17 cellular contexts compared by ENCODE assay signal in the genomic region with DNA sequence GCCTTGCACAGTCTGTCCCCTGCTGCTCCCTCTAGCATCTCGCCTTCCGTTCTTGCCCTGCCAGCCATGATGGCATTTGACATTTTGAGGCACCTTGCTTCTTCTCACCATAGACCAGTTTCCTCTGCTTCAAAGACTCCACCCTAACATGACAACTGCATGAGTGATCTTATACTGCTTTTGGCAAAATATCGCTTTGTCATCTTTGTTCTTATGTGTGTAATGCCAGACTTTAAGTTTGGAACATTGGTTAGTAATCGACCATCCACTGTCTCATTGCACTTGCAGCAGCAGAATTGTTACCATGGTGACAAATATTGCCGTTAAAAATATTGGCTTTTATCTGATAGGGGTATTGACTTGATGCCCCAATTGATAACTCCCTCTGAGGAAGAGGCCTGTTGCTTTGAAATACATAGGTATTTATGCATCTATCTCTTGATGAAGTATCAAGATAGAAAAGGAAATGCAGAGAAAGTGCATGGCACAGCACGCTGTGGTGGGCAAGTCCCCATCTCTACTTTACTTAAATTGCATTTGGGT. TPM values are rescaled to one million over a fixed set of nuclear protein-coding genes. Genes with fewer than 3 reads are reported as not detected.
DNase-seq lines count a peak whose midpoint lies in the region; ATAC-seq and TF ChIP-seq lines count a peak whose summit lies in the region.
"Had no signal": no experiment of that assay in that cellular context is flagged by ENCODE, and none has a peak within 500 bp of the region (broad histone marks: within the 10 kb centered on the region; RNA-seq: fewer than 3 reads in every experiment).

No MANE protein-coding gene starts in this region.

- H3K27me3 ChIP-seq in CD4-positive, alpha-beta T cell (ENCODE audit: control insufficient read depth, insufficient read depth, low read length): no peaks in the 10 kb centered on the region
- H3K27me3 ChIP-seq: ascending aorta had no signal

- CTCF ChIA-PET in CD4-positive, alpha-beta T cell (lab: Charles Lee): interaction anchor here (0.7 to 1.0 kb wide), 3 partner anchors 10 to 37 kb away, joined by 3 to 4 read pairs (median 4); no protein-coding TSS in a partner anchor
- CTCF ChIA-PET in T-cell (lab: Charles Lee) (interaction anchor here in 1 of 2 donors (1.0 kb wide), 2 partner anchors 10 to 12 kb away, joined by 3 to 4 read pairs; no protein-coding TSS in a partner anchor), MCF 10A (lab: Yijun Ruan, JAX) (no interaction called here)

- H3K9me3 ChIP-seq in CD4-positive, alpha-beta T cell (ENCODE audit: control insufficient read depth, low read length): no peaks in the 10 kb centered on the region
- H3K9me3 ChIP-seq: ascending aorta, left ventricle myocardium inferior had no signal

- intact Hi-C loops in CD4-positive, alpha-beta T cell (cut with DNase I, micrococcal nuclease): loop anchor here in 1 of 2 experiments (1.0 to 5.0 kb wide), 3 partner anchors 13 to 168 kb away; no protein-coding TSS in a partner anchor
- intact Hi-C loops in MCF 10A (cut with micrococcal nuclease): no loop called here

- BruUV-seq in MCF 10A (replicated peaks; lab: Mats Ljungman, UMichigan): no TSS peak

- no peak for TF ChIP-seq CTCF in CD4-positive, alpha-beta T cell (IDR thresholded peaks at IDR 0.05)
- TF ChIP-seq CTCF in MCF 10A (IDR thresholded peaks at IDR 0.05; ENCODE audit: unreplicated experiment): no peak

- ATAC-seq in CD4-positive, alpha-beta T cell (ENCODE audit: poor library complexity): peak; percentile 80
- ATAC-seq in T-cell (replicated peaks in 1 of 4): peak; percentile 80 to 84 (median 82)
- peak; percentile 88 for ATAC-seq in activated T-cell treated with anti-CD3 and anti-CD28 coated beads, Interleukin-2, amount 50 U/mL, for 4 hours
- no peak for ATAC-seq in HG02973 (IDR thresholded peaks at IDR 0.05; ENCODE audit: unreplicated experiment)

- peak overlapping the region; percentile 54 for H3K4me3 Mint-ChIP-seq in CD4-positive, alpha-beta T cell
- H3K4me3 Mint-ChIP-seq in T-cell: peak overlapping the region; percentile 0 to 55 (median 9)
- H3K4me3 Mint-ChIP-seq in activated T-cell treated with anti-CD3 and anti-CD28 coated beads, Interleukin-2, amount 50 U/mL, for 4 hours: peak overlapping the region; percentile 59
- no peak overlapping the region for H3K4me3 Mint-ChIP-seq in MCF 10A (ENCODE audit: unreplicated experiment)

- H3K36me3 Mint-ChIP-seq in CD4-positive, alpha-beta T cell (ENCODE audit: low read depth): no peaks in the 10 kb centered on the region
- H3K36me3 Mint-ChIP-seq in T-cell: no peaks in the 10 kb centered on the region
- H3K36me3 Mint-ChIP-seq in activated T-cell treated with anti-CD3 and anti-CD28 coated beads, Interleukin-2, amount 50 U/mL, for 4 hours (ENCODE audit: insufficient read depth): no peaks in the 10 kb centered on the region
- no peaks in the 10 kb centered on the region for H3K36me3 Mint-ChIP-seq in MCF 10A (ENCODE audit: insufficient read depth, unreplicated experiment)

- peak overlapping the region; percentile 79 for H3K27ac ChIP-seq in CD4-positive, alpha-beta T cell (ENCODE audit: low read depth, low read length)
- H3K27ac ChIP-seq: ascending aorta, epithelial cell of prostate, left ventricle myocardium inferior had no signal

- H3K27ac Mint-ChIP-seq in CD4-positive, alpha-beta T cell: peak overlapping the region; percentile 65
- H3K27ac Mint-ChIP-seq in T-cell (peak overlapping the region; percentile 87 to 88), MCF 10A (ENCODE audit: low read depth, unreplicated experiment) (no peak overlapping the region)

- H3K27me3 Mint-ChIP-seq in CD4-positive, alpha-beta T cell: no peaks in the 10 kb centered on the region
- no peaks in the 10 kb centered on the region for H3K27me3 Mint-ChIP-seq in T-cell
- H3K27me3 Mint-ChIP-seq in activated T-cell treated with anti-CD3 and anti-CD28 coated beads, Interleukin-2, amount 50 U/mL, for 4 hours (ENCODE audit: low read depth): no peaks in the 10 kb centered on the region
- H3K27me3 Mint-ChIP-seq in MCF 10A (ENCODE audit: insufficient read depth, unreplicated experiment): no peaks in the 10 kb centered on the region

- H3K4me1 Mint-ChIP-seq in CD4-positive, alpha-beta T cell (ENCODE audit: low read depth): peaks cover 69% of the 10 kb centered on the region
- H3K4me1 Mint-ChIP-seq in T-cell (peaks cover 61 to 81% (median 72%) of the 10 kb centered on the region in 3 donors), MCF 10A (ENCODE audit: insufficient read depth, unreplicated experiment) (no peaks in the 10 kb centered on the region)
- H3K4me1 Mint-ChIP-seq in activated T-cell treated with anti-CD3 and anti-CD28 coated beads, Interleukin-2, amount 50 U/mL, for 4 hours (ENCODE audit: low read depth): peaks cover 69% of the 10 kb centered on the region

- DNase-seq in CD4-positive, alpha-beta T cell: peak in 7 of 10 experiments; percentile 23 to 47 (median 43)
- DNase-seq in T-cell (peak in 26 of 34 experiments; percentile 11 to 58 (median 27)), SIG-M5 (lab: John Stamatoyannopoulos, UW) (no peak), MCF 10A (ENCODE audit: unreplicated experiment) (no peak), SIG-M5 treated with dmso at 0.1 percent for 504 hours (lab: John Stamatoyannopoulos, UW; ENCODE audit: unreplicated experiment) (no peak)
- no peak for DNase-seq in activated T-cell treated with anti-CD3 and anti-CD28 coated beads, Interleukin-2, amount 50 U/mL, for 4 hours
- peak; percentile 41 for DNase-seq in effector CD4-positive, alpha-beta T cell
- DNase-seq: Kasumi-1, left ventricle myocardium inferior, NCI-H1417 treated with DMSO at 0.1 percent for 48 hours, NCI-H446, Right ventricle myocardium superior had no signal

- H3K9me3 Mint-ChIP-seq in CD4-positive, alpha-beta T cell: no peaks in the 10 kb centered on the region
- peaks cover 0 to 4% (median 0%) of the 10 kb centered on the region in 3 donors for H3K9me3 Mint-ChIP-seq in T-cell
- H3K9me3 Mint-ChIP-seq in activated T-cell treated with anti-CD3 and anti-CD28 coated beads, Interleukin-2, amount 50 U/mL, for 4 hours: no peaks in the 10 kb centered on the region
- H3K9me3 Mint-ChIP-seq in MCF 10A (ENCODE audit: unreplicated experiment): peaks cover 14% of the 10 kb centered on the region

- POLR2A ChIA-PET in CD4-positive, alpha-beta T cell (lab: Charles Lee): interaction anchor here (0.6 to 0.8 kb wide), 3 partner anchors 13 to 168 kb away, joined by 5 read pairs; a partner anchor contains a TSS
- POLR2A ChIA-PET in T-cell (lab: Charles Lee): no interaction called here
- POLR2A ChIA-PET in MCF 10A (lab: Yijun Ruan, JAX): no interaction called here

RNA-seq across cellular contexts. Expression of a gene that starts 6.8 kb away (rescaled TPM):
- total RNA-seq in CD4-positive, alpha-beta T cell: not detected
- not detected for total RNA-seq in T-cell
- under 1 TPM; 0.18 to 0.25 (median 0.22) TPM for total RNA-seq in activated T-cell treated with anti-CD3 and anti-CD28 coated beads, Interleukin-2, amount 50 U/mL, for 4 hours
- total RNA-seq in MCF 10A (2022): not detected in 2 replicates
- total RNA-seq: ascending aorta, left ventricle myocardium inferior, myocyte, Right ventricle myocardium superior, subcutaneous adipose tissue had no signal

RNA-seq across cellular contexts. Expression of a gene that starts 16.6 kb away (rescaled TPM):
- total RNA-seq in CD4-positive, alpha-beta T cell: 1 to 10 TPM; 7.0 to 8.7 TPM
- 10 to 100 TPM in 3 of 5 donors, 1 to 10 TPM in 2; 5.7 to 14.9 (median 13.1) TPM for total RNA-seq in T-cell
- 1 to 10 TPM; 7.5 to 9.3 (median 9.1) TPM for total RNA-seq in activated T-cell treated with anti-CD3 and anti-CD28 coated beads, Interleukin-2, amount 50 U/mL, for 4 hours
- 14.7 and 16.9 TPM in 2 replicates for total RNA-seq in MCF 10A (2022)

RNA-seq across cellular contexts. Expression of a gene that starts 21.4 kb away (rescaled TPM):
- total RNA-seq in CD4-positive, alpha-beta T cell: 100 to 1,000 TPM; 289 to 292 TPM
- total RNA-seq in T-cell (100 to 1,000 TPM; 286 to 466 (median 338) TPM), MCF 10A (2022) (not detected in 2 replicates)
- 100 to 1,000 TPM; 227 to 260 (median 249) TPM for total RNA-seq in activated T-cell treated with anti-CD3 and anti-CD28 coated beads, Interleukin-2, amount 50 U/mL, for 4 hours
- total RNA-seq: myocyte had no signal

RNA-seq across cellular contexts. Expression of a gene that starts 50.4 kb away (rescaled TPM):
- 1 to 10 TPM; 1.4 to 1.8 TPM for total RNA-seq in CD4-positive, alpha-beta T cell
- total RNA-seq in T-cell (1 to 10 TPM; 2.2 to 4.6 (median 3.2) TPM), MCF 10A (2022) (0.17 TPM in 1 of 2 replicates, not detected in the other)
- 1 to 10 TPM; 3.4 to 8.9 (median 4.4) TPM for total RNA-seq in activated T-cell treated with anti-CD3 and anti-CD28 coated beads, Interleukin-2, amount 50 U/mL, for 4 hours

Comparison
In these comparisons a context has a peak if more than half of its experiments do, and no peak if none do; other contexts are left out.
1. DNase-seq: peak in CD4-positive, alpha-beta T cell (7 of 10), T-cell (26 of 34) and effector CD4-positive, alpha-beta T cell (single experiment); none in activated T-cell treated with anti-CD3 and anti-CD28 coated beads, Interleukin-2, amount 50 U/mL, for 4 hours (single experiment), SIG-M5 (single experiment), MCF 10A (single experiment) and SIG-M5 treated with dmso at 0.1 percent for 504 hours (single experiment).
2. RNA of a gene that starts 21.4 kb away (total RNA-seq): 286 to 466 TPM in T-cell, 289 to 292 TPM in CD4-positive, alpha-beta T cell and 227 to 260 TPM in activated T-cell treated with anti-CD3 and anti-CD28 coated beads, Interleukin-2, amount 50 U/mL, for 4 hours; not detected in MCF 10A; every median in the first group is over 100 times any median in the second.